ENCODE assay signal across 2 cellular contexts in the genomic region with DNA sequence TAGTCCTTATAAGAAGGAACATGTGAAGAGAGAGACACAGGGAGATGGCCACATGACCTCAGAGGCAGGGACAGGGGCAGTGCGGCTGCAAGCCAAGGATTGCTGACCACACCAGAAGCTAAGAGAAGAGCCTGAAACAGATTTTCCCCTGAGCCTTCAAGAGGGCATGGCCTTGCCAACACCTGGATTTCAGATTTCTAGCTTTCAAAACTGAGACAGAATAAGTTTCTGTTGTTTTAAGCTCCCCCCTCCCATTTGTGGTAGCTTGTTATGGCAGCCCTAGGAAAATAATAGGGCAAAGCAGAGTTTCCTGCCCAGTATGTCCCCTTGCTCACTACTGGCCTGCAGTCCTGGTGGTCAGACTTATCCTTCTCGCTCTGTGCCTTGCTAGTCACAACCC.
TF ChIP-seq lines count a peak whose summit lies in the region.

No MANE protein-coding gene starts in this region.

TF ChIP-seq in SK-N-SH, 30 proteins besides CTCF, POLR2A, EP300 and RAD21 (continued from another document):
- TF ChIP-seq SIN3A (IDR thresholded peaks at IDR 0.05; ENCODE audit: borderline replicate concordance, low read depth, low read length) (no peak), TAF1 (IDR thresholded peaks at IDR 0.05; ENCODE audit: borderline replicate concordance, low read depth, low read length) (no peak), RCOR1 (IDR thresholded peaks at IDR 0.05; ENCODE audit: low read length) (no peak), GABPA (IDR thresholded peaks at IDR 0.05; ENCODE audit: low read depth) (no peak), NFIC (IDR thresholded peaks at IDR 0.05; ENCODE audit: borderline replicate concordance) (no peak), RFX5 (IDR thresholded peaks at IDR 0.05; ENCODE audit: low read length) (no peak), CHD2 (IDR thresholded peaks at IDR 0.05; ENCODE audit: low read length, partially characterized antibody) (no peak), SMC3 (IDR thresholded peaks at IDR 0.05; ENCODE audit: low read depth, low read length) (no peak), GATA2 (CRISPR knock-in tag; IDR thresholded peaks at IDR 0.05) (no peak), RXRA (IDR thresholded peaks at IDR 0.05; ENCODE audit: borderline replicate concordance, low read depth) (no peak), MEF2A (IDR thresholded peaks at IDR 0.05; ENCODE audit: borderline replicate concordance, low read depth) (no peak), EZH2phosphoT487 (IDR thresholded peaks at IDR 0.05; ENCODE audit: borderline replicate concordance, low read depth) (no peak)
- TF ChIP-seq, protein P1, sequence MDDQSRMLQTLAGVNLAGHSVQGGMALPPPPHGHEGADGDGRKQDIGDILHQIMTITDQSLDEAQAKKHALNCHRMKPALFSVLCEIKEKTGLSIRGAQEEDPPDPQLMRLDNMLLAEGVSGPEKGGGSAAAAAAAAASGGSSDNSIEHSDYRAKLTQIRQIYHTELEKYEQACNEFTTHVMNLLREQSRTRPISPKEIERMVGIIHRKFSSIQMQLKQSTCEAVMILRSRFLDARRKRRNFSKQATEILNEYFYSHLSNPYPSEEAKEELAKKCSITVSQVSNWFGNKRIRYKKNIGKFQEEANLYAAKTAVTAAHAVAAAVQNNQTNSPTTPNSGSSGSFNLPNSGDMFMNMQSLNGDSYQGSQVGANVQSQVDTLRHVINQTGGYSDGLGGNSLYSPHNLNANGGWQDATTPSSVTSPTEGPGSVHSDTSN (IDR thresholded peaks at IDR 0.05), result no peak
- TF ChIP-seq, protein P2, sequence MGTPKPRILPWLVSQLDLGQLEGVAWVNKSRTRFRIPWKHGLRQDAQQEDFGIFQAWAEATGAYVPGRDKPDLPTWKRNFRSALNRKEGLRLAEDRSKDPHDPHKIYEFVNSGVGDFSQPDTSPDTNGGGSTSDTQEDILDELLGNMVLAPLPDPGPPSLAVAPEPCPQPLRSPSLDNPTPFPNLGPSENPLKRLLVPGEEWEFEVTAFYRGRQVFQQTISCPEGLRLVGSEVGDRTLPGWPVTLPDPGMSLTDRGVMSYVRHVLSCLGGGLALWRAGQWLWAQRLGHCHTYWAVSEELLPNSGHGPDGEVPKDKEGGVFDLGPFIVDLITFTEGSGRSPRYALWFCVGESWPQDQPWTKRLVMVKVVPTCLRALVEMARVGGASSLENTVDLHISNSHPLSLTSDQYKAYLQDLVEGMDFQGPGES (IDR thresholded peaks at IDR 0.05; ENCODE audit: low read depth, low read length), result no peak

TF ChIP-seq in SK-N-SH treated with all-trans-retinoic acid at 6 μM for 48 hours, 23 proteins besides CTCF, POLR2A, EP300 and RAD21 (continued from another document):
- TF ChIP-seq, protein P3, sequence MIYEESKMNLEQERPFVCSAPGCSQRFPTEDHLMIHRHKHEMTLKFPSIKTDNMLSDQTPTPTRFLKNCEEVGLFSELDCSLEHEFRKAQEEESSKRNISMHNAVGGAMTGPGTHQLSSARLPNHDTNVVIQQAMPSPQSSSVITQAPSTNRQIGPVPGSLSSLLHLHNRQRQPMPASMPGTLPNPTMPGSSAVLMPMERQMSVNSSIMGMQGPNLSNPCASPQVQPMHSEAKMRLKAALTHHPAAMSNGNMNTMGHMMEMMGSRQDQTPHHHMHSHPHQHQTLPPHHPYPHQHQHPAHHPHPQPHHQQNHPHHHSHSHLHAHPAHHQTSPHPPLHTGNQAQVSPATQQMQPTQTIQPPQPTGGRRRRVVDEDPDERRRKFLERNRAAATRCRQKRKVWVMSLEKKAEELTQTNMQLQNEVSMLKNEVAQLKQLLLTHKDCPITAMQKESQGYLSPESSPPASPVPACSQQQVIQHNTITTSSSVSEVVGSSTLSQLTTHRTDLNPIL (CRISPR knock-in tag; IDR thresholded peaks at IDR 0.05; ENCODE audit: low read depth), result no peak
- TF ChIP-seq, protein P4, sequence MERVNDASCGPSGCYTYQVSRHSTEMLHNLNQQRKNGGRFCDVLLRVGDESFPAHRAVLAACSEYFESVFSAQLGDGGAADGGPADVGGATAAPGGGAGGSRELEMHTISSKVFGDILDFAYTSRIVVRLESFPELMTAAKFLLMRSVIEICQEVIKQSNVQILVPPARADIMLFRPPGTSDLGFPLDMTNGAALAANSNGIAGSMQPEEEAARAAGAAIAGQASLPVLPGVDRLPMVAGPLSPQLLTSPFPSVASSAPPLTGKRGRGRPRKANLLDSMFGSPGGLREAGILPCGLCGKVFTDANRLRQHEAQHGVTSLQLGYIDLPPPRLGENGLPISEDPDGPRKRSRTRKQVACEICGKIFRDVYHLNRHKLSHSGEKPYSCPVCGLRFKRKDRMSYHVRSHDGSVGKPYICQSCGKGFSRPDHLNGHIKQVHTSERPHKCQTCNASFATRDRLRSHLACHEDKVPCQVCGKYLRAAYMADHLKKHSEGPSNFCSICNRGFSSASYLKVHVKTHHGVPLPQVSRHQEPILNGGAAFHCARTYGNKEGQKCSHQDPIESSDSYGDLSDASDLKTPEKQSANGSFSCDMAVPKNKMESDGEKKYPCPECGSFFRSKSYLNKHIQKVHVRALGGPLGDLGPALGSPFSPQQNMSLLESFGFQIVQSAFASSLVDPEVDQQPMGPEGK (CRISPR knock-in tag; IDR thresholded peaks at IDR 0.05; ENCODE audit: borderline replicate concordance), result no peak
- TF ChIP-seq PPARA (CRISPR knock-in tag; IDR thresholded peaks at IDR 0.05; ENCODE audit: borderline replicate concordance) (no peak), CSDC2 (CRISPR knock-in tag; IDR thresholded peaks at IDR 0.05) (no peak), ISL1 (CRISPR knock-in tag; IDR thresholded peaks at IDR 0.05) (no peak), TCF4 (CRISPR knock-in tag; IDR thresholded peaks at IDR 0.05; ENCODE audit: borderline replicate concordance) (no peak), SNAI2 (CRISPR knock-in tag; IDR thresholded peaks at IDR 0.05) (no peak), ZNF8 (CRISPR knock-in tag; IDR thresholded peaks at IDR 0.05) (no peak), ZNF70 (CRISPR knock-in tag; IDR thresholded peaks at IDR 0.05) (no peak)
- TF ChIP-seq, protein P5, sequence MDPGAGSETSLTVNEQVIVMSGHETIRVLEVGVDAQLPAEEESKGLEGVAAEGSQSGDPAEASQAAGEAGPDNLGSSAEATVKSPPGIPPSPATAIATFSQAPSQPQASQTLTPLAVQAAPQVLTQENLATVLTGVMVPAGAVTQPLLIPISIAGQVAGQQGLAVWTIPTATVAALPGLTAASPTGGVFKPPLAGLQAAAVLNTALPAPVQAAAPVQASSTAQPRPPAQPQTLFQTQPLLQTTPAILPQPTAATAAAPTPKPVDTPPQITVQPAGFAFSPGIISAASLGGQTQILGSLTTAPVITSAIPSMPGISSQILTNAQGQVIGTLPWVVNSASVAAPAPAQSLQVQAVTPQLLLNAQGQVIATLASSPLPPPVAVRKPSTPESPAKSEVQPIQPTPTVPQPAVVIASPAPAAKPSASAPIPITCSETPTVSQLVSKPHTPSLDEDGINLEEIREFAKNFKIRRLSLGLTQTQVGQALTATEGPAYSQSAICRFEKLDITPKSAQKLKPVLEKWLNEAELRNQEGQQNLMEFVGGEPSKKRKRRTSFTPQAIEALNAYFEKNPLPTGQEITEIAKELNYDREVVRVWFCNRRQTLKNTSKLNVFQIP (CRISPR knock-in tag; IDR thresholded peaks at IDR 0.05; ENCODE audit: borderline replicate concordance, low read depth), result no peak
